8 cellular contexts compared by ENCODE assay signal in the genomic region with DNA sequence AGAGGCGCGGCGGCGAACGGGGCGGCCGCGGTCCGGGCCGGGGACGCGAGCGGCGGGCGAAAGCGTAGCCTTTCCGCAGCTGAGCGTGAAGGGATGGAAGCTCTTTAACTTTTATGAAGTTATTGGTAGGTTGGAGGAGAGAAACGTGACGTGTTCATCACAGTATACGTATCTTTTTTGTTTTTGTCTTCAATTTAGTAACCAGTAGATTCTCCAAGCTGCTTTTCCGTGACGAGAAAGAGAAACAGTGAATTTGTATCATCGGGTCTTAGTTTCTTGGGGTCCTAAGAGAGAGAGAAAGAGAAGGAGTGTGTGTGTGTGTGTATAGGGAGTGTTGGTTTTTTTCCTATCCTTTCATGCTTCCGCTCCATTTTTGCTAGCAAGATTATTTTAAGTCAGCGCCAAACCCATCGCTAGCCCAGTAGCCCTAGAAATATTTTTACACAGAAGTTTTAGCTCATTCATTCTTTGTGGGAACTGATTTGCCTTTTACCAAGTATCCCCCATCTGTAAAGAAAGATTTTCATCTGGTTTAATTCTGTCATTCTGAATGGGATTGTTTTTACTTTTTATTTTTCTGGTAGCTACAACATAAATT. TPM values are rescaled to one million over a fixed set of nuclear protein-coding genes. Genes with fewer than 3 reads are reported as not detected.
DNase-seq lines count a peak whose midpoint lies in the region; ATAC-seq and TF ChIP-seq lines count a peak whose summit lies in the region.

No MANE protein-coding gene starts in this region.

- H3K4me1 ChIP-seq in transverse colon: peaks cover 31 to 53% (median 38%) of the 10 kb centered on the region in 4 donors

- TF ChIP-seq POLR2A in transverse colon (IDR thresholded peaks at IDR 0.05): no peak

- H3K9me3 ChIP-seq in transverse colon: no peaks in the 10 kb centered on the region

- peak overlapping the region; percentile 92 for H3K27ac Mint-ChIP-seq in activated naive CD8-positive, alpha-beta T cell

- no peak for DNase-seq in activated T-cell treated with anti-CD3 and anti-CD28 coated beads, Interleukin-2, amount 50 U/mL, for 4 hours
- DNase-seq in activated T-cell treated with anti-CD3 and anti-CD28 coated beads, Interleukin-2, amount 50 U/mL, for 1 hour: no peak
- DNase-seq in kidney epithelial cell (ENCODE audit: low read depth): no peak
- no peak for DNase-seq in transverse colon
- DNase-seq in activated CD8-positive, alpha-beta memory T cell treated with anti-CD3 and anti-CD28 coated beads, Interleukin-2, amount 50 U/mL, for 4 hours: no peak
- no peak for DNase-seq in SK-N-DZ (ENCODE audit: low spot score)

- H3K4me1 Mint-ChIP-seq in activated T-cell treated with anti-CD3 and anti-CD28 coated beads, Interleukin-2, amount 50 U/mL, for 4 hours (ENCODE audit: low read depth): peaks cover 53% of the 10 kb centered on the region
- H3K4me1 Mint-ChIP-seq in activated naive CD8-positive, alpha-beta T cell (ENCODE audit: low read depth): peaks cover 54% of the 10 kb centered on the region

- H3K27ac ChIP-seq in transverse colon: peak overlapping the region; percentile 98 to 100 (median 99)

- no peaks in the 10 kb centered on the region for H3K27me3 ChIP-seq in kidney epithelial cell (ENCODE audit: control insufficient read depth, insufficient read depth, low read length)
- H3K27me3 ChIP-seq in transverse colon: no peaks in the 10 kb centered on the region

- no peak for TF ChIP-seq CTCF in kidney epithelial cell (IDR thresholded peaks at IDR 0.05; ENCODE audit: insufficient read depth, low read length, poor library complexity, severe bottlenecking)
- TF ChIP-seq CTCF in transverse colon (IDR thresholded peaks at IDR 0.05): no peak

- ATAC-seq in activated T-cell treated with anti-CD3 and anti-CD28 coated beads, Interleukin-2, amount 50 U/mL, for 4 hours: no peak
- no peak for ATAC-seq in HG03342 (IDR thresholded peaks at IDR 0.05; ENCODE audit: unreplicated experiment)

- H3K9me3 Mint-ChIP-seq in activated T-cell treated with anti-CD3 and anti-CD28 coated beads, Interleukin-2, amount 50 U/mL, for 4 hours: no peaks in the 10 kb centered on the region
- no peaks in the 10 kb centered on the region for H3K9me3 Mint-ChIP-seq in activated naive CD8-positive, alpha-beta T cell (ENCODE audit: low read depth)

- H3K4me3 ChIP-seq in kidney epithelial cell (ENCODE audit: low read depth, low read length): peak overlapping the region; percentile 97
- peak overlapping the region; percentile 90 to 100 (median 98) for H3K4me3 ChIP-seq in transverse colon

- H3K4me3 Mint-ChIP-seq in activated T-cell treated with anti-CD3 and anti-CD28 coated beads, Interleukin-2, amount 50 U/mL, for 4 hours: peak overlapping the region; percentile 94
- H3K4me3 Mint-ChIP-seq in activated naive CD8-positive, alpha-beta T cell: peak overlapping the region; percentile 94

- peaks cover 18% of the 10 kb centered on the region for H3K36me3 Mint-ChIP-seq in activated T-cell treated with anti-CD3 and anti-CD28 coated beads, Interleukin-2, amount 50 U/mL, for 4 hours (ENCODE audit: insufficient read depth)
- peaks cover 6% of the 10 kb centered on the region for H3K36me3 Mint-ChIP-seq in activated naive CD8-positive, alpha-beta T cell

- intact Hi-C loops in transverse colon (cut with DNase I; ENCODE audit: low total_unique reads): no loop called here

- H3K27me3 Mint-ChIP-seq in activated T-cell treated with anti-CD3 and anti-CD28 coated beads, Interleukin-2, amount 50 U/mL, for 4 hours (ENCODE audit: low read depth): no peaks in the 10 kb centered on the region
- no peaks in the 10 kb centered on the region for H3K27me3 Mint-ChIP-seq in activated naive CD8-positive, alpha-beta T cell

- TF ChIP-seq EP300 in transverse colon (IDR thresholded peaks at IDR 0.05; ENCODE audit: low read depth): no peak

- H3K36me3 ChIP-seq in kidney epithelial cell (ENCODE audit: control insufficient read depth, insufficient read depth, low read length) (peaks cover 3% of the 10 kb centered on the region), transverse colon (peaks cover 0 to 7% (median 3%) of the 10 kb centered on the region in 4 donors)

- in situ Hi-C loops in transverse colon (cut with MboI; ENCODE audit: low pct_ligation_motif_present in 1 of 4, low pct_unique_long_range_greater_than_20kb in 1 of 4, low sequenced_read_pairs in 3 of 4): no loop called here

- 1 to 2% methylated on average over 6 to 27 of the region's 27 CpGs for WGBS in transverse colon (ENCODE audit: low coverage in 1 of 2), 2 donors

RNA-seq across cellular contexts. Expression of gene ATG4B, which starts 0.7 kb away (rescaled TPM):
- 10 to 100 TPM; 72.6 to 82.4 (median 75.3) TPM for total RNA-seq in activated T-cell treated with anti-CD3 and anti-CD28 coated beads, Interleukin-2, amount 50 U/mL, for 4 hours
- 62.6 and 120 TPM in 2 replicates for total RNA-seq in kidney epithelial cell
- total RNA-seq in transverse colon: 100 to 1,000 TPM in 3 of 4 donors, 10 to 100 TPM in 1; 62.9 to 400 (median 137) TPM
- 137 and 140 TPM in 2 replicates for polyA plus RNA-seq in SK-N-DZ (2014; cell fraction: cytosol; rRNA removed)
- 174 and 224 TPM in 2 replicates for polyA plus RNA-seq in SK-N-DZ (2014; cell fraction: nucleus; rRNA removed)

RNA-seq across cellular contexts. Expression of gene THAP4, which starts 1.2 kb away (rescaled TPM):
- 10 to 100 TPM; 58.6 to 61.8 (median 59.0) TPM for total RNA-seq in activated T-cell treated with anti-CD3 and anti-CD28 coated beads, Interleukin-2, amount 50 U/mL, for 4 hours
- total RNA-seq in kidney epithelial cell: 43.3 and 51.7 TPM in 2 replicates
- total RNA-seq in transverse colon: 100 to 1,000 TPM in 1 of 4 donors, 10 to 100 TPM in 3; 65.1 to 142 (median 82.8) TPM
- polyA plus RNA-seq in SK-N-DZ (2014; cell fraction: cytosol; rRNA removed): 65.1 and 66.6 TPM in 2 replicates
- 28.6 and 35.8 TPM in 2 replicates for polyA plus RNA-seq in SK-N-DZ (2014; cell fraction: nucleus; rRNA removed)

RNA-seq across cellular contexts. Expression of gene DTYMK, which starts 48.5 kb away (rescaled TPM):
- total RNA-seq in activated T-cell treated with anti-CD3 and anti-CD28 coated beads, Interleukin-2, amount 50 U/mL, for 4 hours: 100 to 1,000 TPM in 1 of 3 donors, 10 to 100 TPM in 2; 89.5 to 110 (median 94.9) TPM
- total RNA-seq in kidney epithelial cell: 32.9 and 35.6 TPM in 2 replicates
- 10 to 100 TPM in 2 of 4 donors, 1 to 10 TPM in 2; 3.4 to 27.9 (median 11.4) TPM for total RNA-seq in transverse colon
- polyA plus RNA-seq in SK-N-DZ (2014; cell fraction: cytosol; rRNA removed): 131 and 155 TPM in 2 replicates
- 110 and 133 TPM in 2 replicates for polyA plus RNA-seq in SK-N-DZ (2014; cell fraction: nucleus; rRNA removed)
